Comparison of ENCODE assay signal across 11 cellular contexts in the genomic region with DNA sequence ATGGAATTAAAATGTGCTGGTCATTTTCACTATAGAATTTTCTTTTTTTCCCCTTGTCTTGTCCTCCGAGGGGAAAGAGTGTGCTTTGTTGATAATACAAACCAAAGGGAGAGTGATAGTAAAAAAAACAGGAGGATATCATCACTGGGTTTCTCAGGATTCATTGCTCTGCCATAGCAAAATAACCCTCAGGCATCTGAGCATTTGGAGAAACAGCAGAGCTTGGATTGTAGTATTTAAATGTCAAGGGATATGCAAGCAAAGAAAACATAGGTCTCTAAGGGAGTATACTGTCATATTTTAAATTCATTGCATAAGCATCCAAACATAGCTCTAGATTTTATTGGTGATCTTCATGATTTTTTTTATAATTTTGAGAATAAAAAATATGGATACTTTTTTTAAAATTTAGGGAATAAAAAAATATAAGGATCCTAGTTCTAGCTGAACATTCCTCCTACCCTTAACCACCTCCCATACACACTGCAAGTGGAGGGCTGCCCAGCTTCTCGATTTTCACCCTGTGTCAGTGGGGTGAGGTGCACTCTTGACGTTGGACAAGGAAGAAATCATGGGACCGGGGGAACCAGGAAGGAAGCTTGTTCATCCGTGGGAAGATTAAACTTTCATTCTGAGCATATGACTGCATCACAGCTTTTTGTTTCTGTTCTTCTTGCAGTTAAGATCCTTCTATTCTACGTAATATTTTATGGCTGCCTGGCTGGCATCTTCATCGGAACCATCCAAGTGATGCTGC. TPM values are rescaled to one million over a fixed set of nuclear protein-coding genes. Genes with fewer than 3 reads are reported as not detected.
DNase-seq lines count a peak whose midpoint lies in the region; ATAC-seq and TF ChIP-seq lines count a peak whose summit lies in the region.
"Had no signal": no experiment of that assay in that cellular context is flagged by ENCODE, and none has a peak within 500 bp of the region (broad histone marks: within the 10 kb centered on the region; RNA-seq: fewer than 3 reads in every experiment).

No MANE protein-coding gene starts in this region.

- no peaks in the 10 kb centered on the region for H3K27me3 ChIP-seq in adrenal gland

- H3K27ac ChIP-seq in adrenal gland = peak overlapping the region; percentile 39 to 95 (median 43)

- H3K9me3 ChIP-seq in adrenal gland (replicated peaks in 1 of 3) = no peaks in the 10 kb centered on the region

- 47 to 52% (median 51%) methylated on average over 7 of the region's 7 CpGs for WGBS in adrenal gland, 4 donors

- H3K9me3 Mint-ChIP-seq in activated CD4-positive, alpha-beta memory T cell treated with anti-CD3 and anti-CD28 coated beads, Interleukin-2, amount 10 ng/mL, durations not matched to agents 7 days and 5 days = no peaks in the 10 kb centered on the region

- no peak for TF ChIP-seq POLR2A in adrenal gland (IDR thresholded peaks at IDR 0.05)

- TF ChIP-seq CTCF in adrenal gland (IDR thresholded peaks at IDR 0.05) = no peak

- H3K4me1 Mint-ChIP-seq in activated CD4-positive, alpha-beta memory T cell treated with anti-CD3 and anti-CD28 coated beads, Interleukin-2, amount 10 ng/mL, durations not matched to agents 7 days and 5 days = peaks cover 30% of the 10 kb centered on the region

- H3K36me3 Mint-ChIP-seq in activated CD4-positive, alpha-beta memory T cell treated with anti-CD3 and anti-CD28 coated beads, Interleukin-2, amount 10 ng/mL, durations not matched to agents 7 days and 5 days (ENCODE audit: low read depth) = peaks cover 5% of the 10 kb centered on the region

- CTCF ChIA-PET in activated CD4-positive, alpha-beta memory T cell treated with anti-CD3 and anti-CD28 coated beads, Interleukin-2, amount 10 ng/mL, durations not matched to agents 7 days and 5 days (lab: Charles Lee) = interaction anchor here (2.0 kb wide), 1 partner anchor 238 kb away, joined by 5 read pairs; no protein-coding TSS in a partner anchor

- peaks cover 69 to 74% of the 10 kb centered on the region in 2 donors for H3K4me1 ChIP-seq in adrenal gland (replicated peaks in 1 of 2)

- POLR2A ChIA-PET in activated CD4-positive, alpha-beta memory T cell treated with anti-CD3 and anti-CD28 coated beads, Interleukin-2, amount 10 ng/mL, durations not matched to agents 7 days and 5 days (lab: Charles Lee) = interaction anchor here (0.6 kb wide), 1 partner anchor 582 kb away, joined by 3 read pairs; no protein-coding TSS in a partner anchor

- no peak overlapping the region for H3K27ac Mint-ChIP-seq in activated CD4-positive, alpha-beta memory T cell treated with anti-CD3 and anti-CD28 coated beads, Interleukin-2, amount 10 ng/mL, durations not matched to agents 7 days and 5 days

- peak overlapping the region in 1 of 4 donors; percentile 20 for H3K4me3 ChIP-seq in adrenal gland

- ATAC-seq in GM21515 (IDR thresholded peaks at IDR 0.05; ENCODE audit: unreplicated experiment) (no peak), HG02870 (IDR thresholded peaks at IDR 0.05; ENCODE audit: unreplicated experiment) (no peak)

- intact Hi-C loops in adrenal gland (cut with DNase I) = no loop called here

- DNase-seq in ELR (ENCODE audit: low read depth) (peak; percentile 40), adrenal gland (peak in 3 of 7 donors; percentile 25 to 43 (median 36)), glomerular visceral epithelial cell (ENCODE audit: extremely low spot score) (peak; percentile 49), pulmonary artery endothelial cell (ENCODE audit: low read depth, low spot score) (peak; percentile 57), OCI-M1 (lab: John Stamatoyannopoulos, UW) (no peak)
- no peak for DNase-seq in activated CD4-positive, alpha-beta memory T cell treated with anti-CD3 and anti-CD28 coated beads, Interleukin-2, amount 10 ng/mL, durations not matched to agents 7 days and 5 days
- DNase-seq: central memory CD4-positive, alpha-beta T cell; DMS79 treated with DMSO at 0.1 percent for 48 hours; MV-4-11 had no signal

- peaks cover 19% of the 10 kb centered on the region for H3K27me3 Mint-ChIP-seq in activated CD4-positive, alpha-beta memory T cell treated with anti-CD3 and anti-CD28 coated beads, Interleukin-2, amount 10 ng/mL, durations not matched to agents 7 days and 5 days

- peaks cover 0 to 23% of the 10 kb centered on the region in 2 donors for H3K36me3 ChIP-seq in adrenal gland (replicated peaks in 1 of 2)

- H3K4me3 Mint-ChIP-seq in activated CD4-positive, alpha-beta memory T cell treated with anti-CD3 and anti-CD28 coated beads, Interleukin-2, amount 10 ng/mL, durations not matched to agents 7 days and 5 days = no peak overlapping the region

RNA-seq across cellular contexts. Expression of a gene that starts 4.4 kb away (rescaled TPM):
- total RNA-seq in adrenal gland (100 to 1,000 TPM in 7 of 8 donors, 10 to 100 TPM in 1; 97.8 to 187 (median 161) TPM), pulmonary artery endothelial cell (31.4 and 40.2 TPM in 2 replicates)
- 100 to 1,000 TPM in 1 of 3 donors, 10 to 100 TPM in 2; 85.7 to 122 (median 86.4) TPM for polyA plus RNA-seq in adrenal gland
- total RNA-seq in activated CD4-positive, alpha-beta memory T cell treated with anti-CD3 and anti-CD28 coated beads, Interleukin-2, amount 10 ng/mL, durations not matched to agents 7 days and 5 days = 1 to 10 TPM; 3.1 to 3.5 TPM

Comparison
In these comparisons a context has a peak if more than half of its experiments do, and no peak if none do; other contexts are left out.
1. DNase-seq: peak in ELR (single experiment), glomerular visceral epithelial cell (single experiment) and pulmonary artery endothelial cell (single experiment); none in activated CD4-positive, alpha-beta memory T cell treated with anti-CD3 and anti-CD28 coated beads, Interleukin-2, amount 10 ng/mL, durations not matched to agents 7 days and 5 days (single experiment) and OCI-M1 (single experiment).